Comparison of ENCODE assay signal across 28 cellular contexts in genomic region chr3:169901453-169901852, GRCh38. TPM values are rescaled to one million over a fixed set of nuclear protein-coding genes. Genes with fewer than 3 reads are reported as not detected.
"Had no signal": no experiment of that assay in that cellular context is flagged by ENCODE, and none has a peak within 500 bp of the region (broad histone marks: within the 10 kb centered on the region; RNA-seq: fewer than 3 reads in every experiment).

No MANE protein-coding gene starts in this region.

- H3K27ac Mint-ChIP-seq: activated CD4-positive, alpha-beta memory T cell treated with anti-CD3 and anti-CD28 coated beads, Interleukin-2, amount 10 ng/mL, durations not matched to agents 7 days and 5 days; activated naive CD4-positive, alpha-beta T cell treated with anti-CD3 and anti-CD28 coated beads for 36 hours; activated naive CD8-positive, alpha-beta T cell; activated T-helper 17 cell treated with anti-CD3 and anti-CD28 coated beads, Interleukin-2, amount 50 U/mL, for 72 hours; brain; T-cell had no signal

- H3K27ac ChIP-seq: PC-9 had no signal

- H3K36me3 Mint-ChIP-seq: T-cell had no signal

- H2AFZ ChIP-seq: PC-9 had no signal

- FAIRE-seq: astrocyte, TTC549 had no signal

- H3K4me3 ChIP-seq: PC-9 had no signal

- ATAC-seq: activated T-helper 17 cell treated with anti-CD3 and anti-CD28 coated beads, Interleukin-2, amount 50 U/mL, for 72 hours; T-cell had no signal

- H3K4me1 Mint-ChIP-seq: activated CD4-positive, alpha-beta memory T cell treated with anti-CD3 and anti-CD28 coated beads, Interleukin-2, amount 10 ng/mL, durations not matched to agents 7 days and 5 days; activated T-helper 17 cell treated with anti-CD3 and anti-CD28 coated beads, Interleukin-2, amount 50 U/mL, for 72 hours; central memory CD8-positive, alpha-beta T cell; T-cell had no signal

- H3K4me2 ChIP-seq: PC-9 had no signal

- H3K4me3 Mint-ChIP-seq: activated CD4-positive, alpha-beta memory T cell treated with anti-CD3 and anti-CD28 coated beads, Interleukin-2, amount 10 ng/mL, durations not matched to agents 7 days and 5 days; activated naive CD4-positive, alpha-beta T cell treated with anti-CD3 and anti-CD28 coated beads for 36 hours; activated naive CD8-positive, alpha-beta T cell; activated T-helper 17 cell treated with anti-CD3 and anti-CD28 coated beads, Interleukin-2, amount 50 U/mL, for 72 hours; brain; central memory CD8-positive, alpha-beta T cell; T-cell had no signal

- DNase-seq: activated CD4-positive, alpha-beta memory T cell treated with anti-CD3 and anti-CD28 coated beads, Interleukin-2, amount 10 ng/mL, durations not matched to agents 7 days and 5 days; activated CD4-positive, alpha-beta T cell treated with anti-CD3 and anti-CD28 coated beads, Interleukin-2, amount 50 U/mL, for 1 hour; activated CD4-positive, CD25-positive, alpha-beta regulatory T cell; activated gamma-delta T cell; activated naive CD4-positive, alpha-beta T cell treated with anti-CD3 and anti-CD28 coated beads for 36 hours; activated T-cell treated with anti-CD3 and anti-CD28 coated beads for 4 hours; activated T-cell treated with anti-CD3 and anti-CD28 coated beads, Interleukin-2, amount 50 U/mL, for 48 hours; amygdala; cortex of kidney; NCI-H1417; NCI-H1930; NCI-H2107; NCI-H446; NCI-H524; PC-9; SHP77 treated with DMSO at 0.1 percent for 48 hours; T-cell; T-helper 2 cell; T1000 had no signal

RNA-seq across cellular contexts. Expression of gene SAMD7, which starts 9.9 kb away (rescaled TPM):
- total RNA-seq: activated CD4-positive, alpha-beta memory T cell treated with anti-CD3 and anti-CD28 coated beads, Interleukin-2, amount 10 ng/mL, durations not matched to agents 7 days and 5 days; activated CD8-positive, alpha-beta memory T cell treated with anti-CD3 and anti-CD28 coated beads for 36 hours; activated naive CD4-positive, alpha-beta T cell treated with anti-CD3 and anti-CD28 coated beads for 36 hours; activated T-helper 17 cell treated with anti-CD3 and anti-CD28 coated beads, Interleukin-2, amount 50 U/mL, for 72 hours; astrocyte; MCF 10A; PC-9; SK-MEL-5; T-cell had no signal

RNA-seq across cellular contexts. Expression of gene LRRC31, which starts 31.7 kb away (rescaled TPM):
- total RNA-seq: activated CD4-positive, alpha-beta memory T cell treated with anti-CD3 and anti-CD28 coated beads, Interleukin-2, amount 10 ng/mL, durations not matched to agents 7 days and 5 days; activated CD8-positive, alpha-beta memory T cell treated with anti-CD3 and anti-CD28 coated beads for 36 hours; activated naive CD4-positive, alpha-beta T cell treated with anti-CD3 and anti-CD28 coated beads for 36 hours; activated T-helper 17 cell treated with anti-CD3 and anti-CD28 coated beads, Interleukin-2, amount 50 U/mL, for 72 hours; MCF 10A; PC-9; SK-MEL-5; T-cell had no signal
